8 cellular contexts compared by ENCODE assay signal in genomic region chr12:108729612-108730336, GRCh38. TPM values are rescaled to one million over a fixed set of nuclear protein-coding genes. Genes with fewer than 3 reads are reported as not detected.
DNase-seq lines count a peak whose midpoint lies in the region; ATAC-seq and TF ChIP-seq lines count a peak whose summit lies in the region.

No MANE protein-coding gene starts in this region.

- H3K79me2 ChIP-seq in smooth muscle cell (ENCODE audit: low read depth): peaks cover 55% of the 10 kb centered on the region

- no peaks in the 10 kb centered on the region for H3K36me3 ChIP-seq in smooth muscle cell (ENCODE audit: low read depth)

- no peaks in the 10 kb centered on the region for H3K9me3 ChIP-seq in smooth muscle cell (replicated peaks; ENCODE audit: low read depth)

- peaks cover 3% of the 10 kb centered on the region for H3K36me3 Mint-ChIP-seq in activated T-helper 1 cell treated with anti-CD3 and anti-CD28 coated beads, Interleukin-12 subunit alpha, Interleukin-12 subunit beta, Interleukin-2, Interleukin-4 antibody, amounts not matched to agents 30 ng/mL and 10 ng/mL and 1 ng/mL, durations not matched to agents 14 hours and 24 hours and 36 hours (ENCODE audit: low read depth)

- no peaks in the 10 kb centered on the region for H3K9me3 Mint-ChIP-seq in activated T-helper 1 cell treated with anti-CD3 and anti-CD28 coated beads, Interleukin-12 subunit alpha, Interleukin-12 subunit beta, Interleukin-2, Interleukin-4 antibody, amounts not matched to agents 30 ng/mL and 10 ng/mL and 1 ng/mL, durations not matched to agents 14 hours and 24 hours and 36 hours

- DNase-seq in Daoy (ENCODE audit: low read depth): peak; percentile 64
- peak; percentile 67 for DNase-seq in M059J (ENCODE audit: low read depth)
- no peak for DNase-seq in activated T-helper 1 cell treated with anti-CD3 and anti-CD28 coated beads, Interleukin-12 subunit alpha, Interleukin-12 subunit beta, Interleukin-2, Interleukin-4 antibody, amounts not matched to agents 30 ng/mL and 10 ng/mL and 1 ng/mL, durations not matched to agents 14 hours and 24 hours and 36 hours (ENCODE audit: low spot score)
- no peak for DNase-seq in smooth muscle cell (lab: John Stamatoyannopoulos, UW; ENCODE audit: unreplicated experiment)
- no peak for DNase-seq in activated gamma-delta T cell (lab: John Stamatoyannopoulos, UW)

- peaks cover 21% of the 10 kb centered on the region for H3F3A ChIP-seq in smooth muscle cell (ENCODE audit: low read depth)

- H3K4me1 Mint-ChIP-seq in activated T-helper 1 cell treated with anti-CD3 and anti-CD28 coated beads, Interleukin-12 subunit alpha, Interleukin-12 subunit beta, Interleukin-2, Interleukin-4 antibody, amounts not matched to agents 30 ng/mL and 10 ng/mL and 1 ng/mL, durations not matched to agents 14 hours and 24 hours and 36 hours (ENCODE audit: low read depth): peaks cover 45% of the 10 kb centered on the region

- H2AFZ ChIP-seq in smooth muscle cell (ENCODE audit: low read depth): no peak overlapping the region

- peak overlapping the region; percentile 83 for H3K27ac Mint-ChIP-seq in activated T-helper 1 cell treated with anti-CD3 and anti-CD28 coated beads, Interleukin-12 subunit alpha, Interleukin-12 subunit beta, Interleukin-2, Interleukin-4 antibody, amounts not matched to agents 30 ng/mL and 10 ng/mL and 1 ng/mL, durations not matched to agents 14 hours and 24 hours and 36 hours

- ATAC-seq in HG03378 (IDR thresholded peaks at IDR 0.05; ENCODE audit: unreplicated experiment) (no peak), HG02763 (IDR thresholded peaks at IDR 0.05; ENCODE audit: unreplicated experiment) (no peak)

- H3K27ac ChIP-seq in smooth muscle cell (ENCODE audit: low read depth): peak overlapping the region; percentile 93

- WGBS in smooth muscle cell (ENCODE audit: low lambda C conversion rate): 10% methylated on average over 14 of the region's 14 CpGs

- H4K20me1 ChIP-seq in smooth muscle cell (ENCODE audit: low read depth): peaks cover 56% of the 10 kb centered on the region

- intact Hi-C loops in activated T-helper 1 cell treated with anti-CD3 and anti-CD28 coated beads, Interleukin-12 subunit alpha, Interleukin-12 subunit beta, Interleukin-2, Interleukin-4 antibody, amounts not matched to agents 30 ng/mL and 10 ng/mL and 1 ng/mL, durations not matched to agents 14 hours and 24 hours and 36 hours (cut with micrococcal nuclease): loop anchor here (1.0 to 5.0 kb wide), 6 partner anchors 33 to 363 kb away; partner anchors contain the start of genes ALKBH2, FICD and USP30

- peaks cover 18% of the 10 kb centered on the region for H3K27me3 Mint-ChIP-seq in activated T-helper 1 cell treated with anti-CD3 and anti-CD28 coated beads, Interleukin-12 subunit alpha, Interleukin-12 subunit beta, Interleukin-2, Interleukin-4 antibody, amounts not matched to agents 30 ng/mL and 10 ng/mL and 1 ng/mL, durations not matched to agents 14 hours and 24 hours and 36 hours (ENCODE audit: insufficient read depth)

- TF ChIP-seq CTCF in smooth muscle cell (IDR thresholded peaks at IDR 0.05; ENCODE audit: borderline replicate concordance, insufficient read depth, poor library complexity, severe bottlenecking): no peak

- peak overlapping the region; percentile 87 for H3K4me3 Mint-ChIP-seq in activated T-helper 1 cell treated with anti-CD3 and anti-CD28 coated beads, Interleukin-12 subunit alpha, Interleukin-12 subunit beta, Interleukin-2, Interleukin-4 antibody, amounts not matched to agents 30 ng/mL and 10 ng/mL and 1 ng/mL, durations not matched to agents 14 hours and 24 hours and 36 hours

- no peaks in the 10 kb centered on the region for H3K27me3 ChIP-seq in smooth muscle cell (ENCODE audit: low read depth)

- H3K4me3 ChIP-seq in iPS-11a (ENCODE audit: low read depth, low read length) (peak overlapping the region; percentile 81), smooth muscle cell (peak overlapping the region; percentile 96)

- peaks cover 26% of the 10 kb centered on the region for H3K4me1 ChIP-seq in smooth muscle cell (ENCODE audit: low read depth)

- peak overlapping the region; percentile 92 for H3K4me2 ChIP-seq in smooth muscle cell

- H3K9ac ChIP-seq in smooth muscle cell (ENCODE audit: low read depth): peak overlapping the region; percentile 90

RNA-seq across cellular contexts. Expression of gene CORO1C, which starts 1.5 kb away (rescaled TPM):
- 65.4 and 136 TPM in 2 replicates for total RNA-seq in Daoy (2014; rRNA removed; shearing (Covaris generic))
- 118 and 171 TPM in 2 replicates for total RNA-seq in M059J (2014; rRNA removed; shearing (Covaris generic))
- 46.1 and 49.7 TPM in 2 replicates for total RNA-seq in activated T-helper 1 cell treated with anti-CD3 and anti-CD28 coated beads, Interleukin-12 subunit alpha, Interleukin-12 subunit beta, Interleukin-2, Interleukin-4 antibody, amounts not matched to agents 30 ng/mL and 10 ng/mL and 1 ng/mL, durations not matched to agents 14 hours and 24 hours and 36 hours
- total RNA-seq in smooth muscle cell: 136 and 145 TPM in 2 replicates
- polyA plus RNA-seq in smooth muscle cell: 96.7 and 107 TPM in 2 replicates

Comparison
In these comparisons a context has a peak if more than half of its experiments do, and no peak if none do; other contexts are left out.
1. DNase-seq: peak in Daoy (single experiment) and M059J (single experiment); none in activated T-helper 1 cell treated with anti-CD3 and anti-CD28 coated beads, Interleukin-12 subunit alpha, Interleukin-12 subunit beta, Interleukin-2, Interleukin-4 antibody, amounts not matched to agents 30 ng/mL and 10 ng/mL and 1 ng/mL, durations not matched to agents 14 hours and 24 hours and 36 hours (single experiment), smooth muscle cell (single experiment) and activated gamma-delta T cell (single experiment).